ENCODE assay signal across 8 cellular contexts in genomic region chr2:95166065-95166763, GRCh38. TPM values are rescaled to one million over a fixed set of nuclear protein-coding genes. Genes with fewer than 3 reads are reported as not detected.
DNase-seq lines count a peak whose midpoint lies in the region; ATAC-seq and TF ChIP-seq lines count a peak whose summit lies in the region.

No MANE protein-coding gene starts in this region.

- H3K36me3 ChIP-seq in DND-41 (ENCODE audit: insufficient read depth, low read length) (0 out of 2 replicates have a peak, but pooled peaks cover 3% of the 10 kb centered on the region), SJCRH30 (no peaks in the 10 kb centered on the region)

- H3K4me3 ChIP-seq in DND-41 (ENCODE audit: low read depth in 1 of 2, low read length in 2 of 2) (peak overlapping the region; percentile 67 to 85), SJCRH30 (peak overlapping the region; percentile 83), fibroblast of villous mesenchyme (ENCODE audit: low read depth, low read length) (peak overlapping the region; percentile 98), retinal pigment epithelial cell (ENCODE audit: low read length) (peak overlapping the region; percentile 97)

- DNase-seq in DND-41, result no peak
- no peak for DNase-seq in SJCRH30
- DNase-seq in fibroblast of villous mesenchyme (ENCODE audit: low read depth), result no peak
- DNase-seq in retinal pigment epithelial cell (ENCODE audit: low read depth), result no peak
- DNase-seq in NAMALWA (ENCODE audit: low spot score), result no peak
- DNase-seq in anterior cingulate cortex (lab: John Stamatoyannopoulos, UW), result no peak

- peak overlapping the region; percentile 92 for H2AFZ ChIP-seq in DND-41 (ENCODE audit: low read depth, low read length)

- H4K20me1 ChIP-seq in DND-41 (ENCODE audit: insufficient read depth, low read length), result no peaks in the 10 kb centered on the region

- H3K9ac ChIP-seq in DND-41 (ENCODE audit: low read depth, low read length), result peak overlapping the region; percentile 79

- H3K27me3 ChIP-seq in DND-41 (ENCODE audit: insufficient read depth, low read length, poor library complexity), result no peaks in the 10 kb centered on the region
- no peaks in the 10 kb centered on the region for H3K27me3 ChIP-seq in SJCRH30

- H3K4me2 ChIP-seq in DND-41 (ENCODE audit: insufficient read depth, low read length), result peak overlapping the region; percentile 67

- peak; percentile 18; the same call in 2 of the 3 replicates for ATAC-seq in DND-41 (ENCODE audit: insufficient read depth, low read depth)
- ATAC-seq in GM21737 (IDR thresholded peaks at IDR 0.05; ENCODE audit: unreplicated experiment), result peak; percentile 12
- ATAC-seq in GM21515 (IDR thresholded peaks at IDR 0.05; ENCODE audit: unreplicated experiment), result no peak

- H3K27ac ChIP-seq in DND-41 (ENCODE audit: low read length) (peak overlapping the region; percentile 69), SJCRH30 (peak overlapping the region; percentile 99)

- peaks cover 34% of the 10 kb centered on the region for H3K79me2 ChIP-seq in DND-41 (ENCODE audit: insufficient read depth, low read length)

- TF ChIP-seq CTCF in DND-41 (IDR thresholded peaks at IDR 0.05; ENCODE audit: borderline replicate concordance, extremely low read depth, low read length, poor library complexity, severe bottlenecking) (no peak), fibroblast of villous mesenchyme (IDR thresholded peaks at IDR 0.05; ENCODE audit: insufficient read depth, low read depth, low read length) (no peak), retinal pigment epithelial cell (conservative IDR thresholded peaks at IDR 0.05; ENCODE audit: low read depth, low read length) (no peak)

- H3K9me3 ChIP-seq in DND-41 (ENCODE audit: insufficient read depth, low read length, severe bottlenecking) (no peaks in the 10 kb centered on the region), SJCRH30 (replicated peaks) (no peaks in the 10 kb centered on the region)

- H3K4me1 ChIP-seq in DND-41 (ENCODE audit: insufficient read depth, low read length) (peaks cover 26% of the 10 kb centered on the region), SJCRH30 (peaks cover 9% of the 10 kb centered on the region; the same call in 1 of the 2 replicates)

RNA-seq across cellular contexts. Expression of gene ZNF2, which starts 0.6 kb away (rescaled TPM):
- 8.8 and 9.9 TPM in 2 replicates for total RNA-seq in SJCRH30 (2014; rRNA removed; shearing (Covaris generic))
- total RNA-seq in fibroblast of villous mesenchyme, result 6.1 and 7.8 TPM in 2 replicates

RNA-seq across cellular contexts. Expression of gene ZNF514, which starts 6.6 kb away (rescaled TPM):
- 8.4 and 9.4 TPM in 2 replicates for total RNA-seq in SJCRH30 (2014; rRNA removed; shearing (Covaris generic))
- total RNA-seq in fibroblast of villous mesenchyme, result 10.8 and 12.6 TPM in 2 replicates

RNA-seq across cellular contexts. Expression of gene ZNF892, which starts 41.1 kb away (rescaled TPM):
- 5.3 and 6.8 TPM in 2 replicates for total RNA-seq in SJCRH30 (2014; rRNA removed; shearing (Covaris generic))
- total RNA-seq in fibroblast of villous mesenchyme, result 4.2 and 5.6 TPM in 2 replicates

RNA-seq across cellular contexts. Expression of gene MRPS5, which starts 44.6 kb away (rescaled TPM):
- total RNA-seq in SJCRH30 (2014; rRNA removed; shearing (Covaris generic)), result 62.0 and 63.6 TPM in 2 replicates
- total RNA-seq in fibroblast of villous mesenchyme, result 30.0 and 32.0 TPM in 2 replicates
